14 cellular contexts compared by ENCODE assay signal in genomic region chr20:32144898-32145662, GRCh38.
A peak's percentile ranks its signal among the peaks of the same experiment; 100 is the strongest.
DNase-seq lines count a peak whose midpoint lies in the region; ATAC-seq lines count a peak whose summit lies in the region.
"Had no signal": no experiment of that assay in that cellular context is flagged by ENCODE, and none has a peak within 500 bp of the region (broad histone marks: within the 10 kb centered on the region; RNA-seq: fewer than 3 reads in every experiment).

No MANE protein-coding gene starts in this region.

- DNase-seq in NCI-H345 (lab: John Stamatoyannopoulos, UW) (peak; percentile 10), NCI-H345 treated with DMSO at 0.1 percent for 48 hours (lab: John Stamatoyannopoulos, UW; ENCODE audit: unreplicated experiment) (no peak), AG20443 (ENCODE audit: low spot score) (peak; percentile 2), NCI-H2196 treated with DMSO at 0.1 percent for 48 hours (lab: John Stamatoyannopoulos, UW; ENCODE audit: unreplicated experiment) (peak; percentile 20), islet precursor cell (peak; percentile 26), NK-92 (lab: John Stamatoyannopoulos, UW; ENCODE audit: unreplicated experiment) (no peak), Ammon's horn (ENCODE audit: low spot score) (no peak)
- DNase-seq: 8988T, C1 segment of cervical spinal cord, EL, NCI-H1048, NCI-H2107, NCI-H524 had no signal

- no peak for ATAC-seq in GM21737 (IDR thresholded peaks at IDR 0.05; ENCODE audit: unreplicated experiment)

Comparison
In these comparisons a context has a peak if more than half of its experiments do, and no peak if none do; other contexts are left out.
1. DNase-seq: peak in NCI-H345 (single experiment), AG20443 (single experiment), NCI-H2196 treated with DMSO at 0.1 percent for 48 hours (single experiment) and islet precursor cell (single experiment); none in NCI-H345 treated with DMSO at 0.1 percent for 48 hours (single experiment), NK-92 (single experiment) and Ammon's horn (single experiment).